ENCODE assay signal across 8 cellular contexts in genomic region chr15:63832620-63833245, GRCh38. TPM values are rescaled to one million over a fixed set of nuclear protein-coding genes. Genes with fewer than 3 reads are reported as not detected.
A peak's percentile ranks its signal among the peaks of the same experiment; 100 is the strongest.
DNase-seq lines count a peak whose midpoint lies in the region; ATAC-seq and TF ChIP-seq lines count a peak whose summit lies in the region.

No MANE protein-coding gene starts in this region.

- no peak for TF ChIP-seq CTCF in GM06990 (IDR thresholded peaks at IDR 0.05; ENCODE audit: insufficient read depth, low read length, poor library complexity, severe bottlenecking)

- DNase-seq in GM06990 (ENCODE audit: extremely low read depth, insufficient read length), result no peak
- DNase-seq in activated CD4-positive, alpha-beta T cell treated with anti-CD3 and anti-CD28 coated beads, Interleukin-2, amount 50 U/mL, for 1 hour, result peak; percentile 13
- no peak for DNase-seq in Right ventricle myocardium superior
- no peak for DNase-seq in skeletal muscle cell (ENCODE audit: low read depth)
- no peak for DNase-seq in effector CD8-positive, alpha-beta T cell (lab: John Stamatoyannopoulos, UW)

- H3K4me3 ChIP-seq in GM06990 (replicated peaks; ENCODE audit: low read depth, low read length) (peak overlapping the region; percentile 73), skeletal muscle cell (ENCODE audit: low read depth, low read length) (peak overlapping the region; percentile 84)

- H3K27me3 ChIP-seq in GM06990 (replicated peaks; ENCODE audit: control insufficient read depth, insufficient read depth, low read length), result no peaks in the 10 kb centered on the region

- intact Hi-C loops in Right ventricle myocardium superior (cut with DNase I), result no loop called here

- ATAC-seq in HG02973 (IDR thresholded peaks at IDR 0.05; ENCODE audit: unreplicated experiment) (peak; percentile 14), Right ventricle myocardium superior (ENCODE audit: poor library complexity) (peak; percentile 55), GM18502 (IDR thresholded peaks at IDR 0.05; ENCODE audit: poor library complexity, unreplicated experiment) (no peak), HG02571 (IDR thresholded peaks at IDR 0.05; ENCODE audit: unreplicated experiment) (no peak)

- no peaks in the 10 kb centered on the region for H3K36me3 ChIP-seq in GM06990 (ENCODE audit: control insufficient read depth, insufficient read depth, low read length)

RNA-seq across cellular contexts. Expression of gene HERC1, which starts 1.0 kb away (rescaled TPM):
- total RNA-seq in Right ventricle myocardium superior, result 75.2 TPM

Comparison
In these comparisons a context has a peak if more than half of its experiments do, and no peak if none do; other contexts are left out.
1. ATAC-seq: peak in HG02973 (single experiment) and Right ventricle myocardium superior (single experiment); none in GM18502 (single experiment) and HG02571 (single experiment).